ENCODE assay signal across 27 cellular contexts in the genomic region with DNA sequence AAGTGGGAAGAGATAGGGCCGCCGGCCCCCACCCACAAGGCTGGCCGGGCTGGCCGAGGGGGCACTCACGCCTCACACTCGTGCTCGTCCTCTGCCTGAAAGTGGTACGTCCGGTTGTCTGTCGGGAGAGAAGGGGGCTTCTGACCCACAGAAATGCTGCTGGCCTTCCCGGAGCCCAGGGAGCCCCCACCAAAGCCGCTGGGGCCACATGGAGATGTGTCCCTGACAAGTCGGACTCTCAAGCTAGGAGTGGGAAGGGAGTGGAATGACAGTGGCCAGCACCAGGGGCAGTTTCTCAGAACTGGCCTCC.
"Had no signal": no experiment of that assay in that cellular context is flagged by ENCODE, and none has a peak within 500 bp of the region (broad histone marks: within the 10 kb centered on the region; RNA-seq: fewer than 3 reads in every experiment).

No MANE protein-coding gene starts in this region.

- H3K4me3 Mint-ChIP-seq: activated naive CD4-positive, alpha-beta T cell treated with anti-CD3 and anti-CD28 coated beads for 36 hours; activated naive CD8-positive, alpha-beta T cell treated with anti-CD3 and anti-CD28 coated beads for 36 hours; nephron; T-cell had no signal

- FAIRE-seq: islet of Langerhans had no signal

- H3K27ac Mint-ChIP-seq: activated naive CD4-positive, alpha-beta T cell treated with anti-CD3 and anti-CD28 coated beads for 36 hours; activated naive CD8-positive, alpha-beta T cell treated with anti-CD3 and anti-CD28 coated beads for 36 hours; effector memory CD8-positive, alpha-beta T cell; nephron; stimulated activated naive B cell treated with anti-CD40 and anti-IgM and Interleukin-4, amounts not matched to agents 10 μg/mL and 1 μg/mL and 100 μg/mL, for 72 hours; T-cell had no signal

- ATAC-seq: body of pancreas; gastrocnemius medialis; stimulated activated naive B cell treated with anti-CD40 and anti-IgM and Interleukin-4, amounts not matched to agents 10 μg/mL and 1 μg/mL and 100 μg/mL, for 72 hours had no signal

- H3K4me3 ChIP-seq: adrenal gland, body of pancreas, cardiac muscle cell, colonic mucosa, dorsolateral prefrontal cortex, gastrocnemius medialis, left lung, mucosa of descending colon, ovary, prostate gland, skin epidermis, stomach, suprapubic skin, tibial artery had no signal

- H3K4me1 ChIP-seq: adrenal gland, body of pancreas, gastrocnemius medialis, left lung, prostate gland, tibial artery had no signal

- H3K27me3 ChIP-seq: adrenal gland, body of pancreas, cardiac muscle cell, colonic mucosa, dorsolateral prefrontal cortex, gastrocnemius medialis, ovary, stomach, suprapubic skin, tibial artery had no signal

- DNase-seq: activated CD4-positive, alpha-beta T cell treated with anti-CD3 and anti-CD28 coated beads, Interleukin-2, amount 50 U/mL, for 4 hours; activated CD8-positive, alpha-beta memory T cell treated with anti-CD3 and anti-CD28 coated beads for 24 hours; aorta; body of pancreas; cerebellar nuclear complex; dorsolateral prefrontal cortex; gastrocnemius medialis; glutamatergic neuron; retina; stimulated activated naive B cell treated with anti-CD40 and anti-IgM and Interleukin-4, amounts not matched to agents 10 μg/mL and 1 μg/mL and 100 μg/mL, for 72 hours; tibial artery had no signal

- H3K27ac ChIP-seq: body of pancreas, cardiac muscle cell, dorsolateral prefrontal cortex, left lung, ovary, prostate gland, stomach, suprapubic skin, tibial artery had no signal

- H3K4me1 Mint-ChIP-seq: activated naive CD8-positive, alpha-beta T cell treated with anti-CD3 and anti-CD28 coated beads for 36 hours; nephron; T-cell had no signal

- H3K36me3 ChIP-seq: colonic mucosa, ovary had no signal

- H3K9me3 Mint-ChIP-seq: activated naive CD4-positive, alpha-beta T cell treated with anti-CD3 and anti-CD28 coated beads for 36 hours; activated naive CD8-positive, alpha-beta T cell treated with anti-CD3 and anti-CD28 coated beads for 36 hours; effector memory CD8-positive, alpha-beta T cell; nephron; stimulated activated naive B cell treated with anti-CD40 and anti-IgM and Interleukin-4, amounts not matched to agents 10 μg/mL and 1 μg/mL and 100 μg/mL, for 72 hours; T-cell had no signal

- H3K36me3 Mint-ChIP-seq: activated naive CD8-positive, alpha-beta T cell treated with anti-CD3 and anti-CD28 coated beads for 36 hours; T-cell had no signal

- H3K27me3 Mint-ChIP-seq: activated naive CD8-positive, alpha-beta T cell treated with anti-CD3 and anti-CD28 coated beads for 36 hours; T-cell had no signal

- H3K9me3 ChIP-seq: adrenal gland, body of pancreas, colonic mucosa, gastrocnemius medialis, left lung, mucosa of descending colon, ovary, prostate gland, stomach, suprapubic skin, tibial artery had no signal
